In genomic region chrX:119605739-119606507, GRCh38 we compare ENCODE assay signal across 8 cellular contexts. TPM values are rescaled to one million over a fixed set of nuclear protein-coding genes. Genes with fewer than 3 reads are reported as not detected.
DNase-seq lines count a peak whose midpoint lies in the region; ATAC-seq and TF ChIP-seq lines count a peak whose summit lies in the region.

Gene NKRF (minus strand): TSS chrX:119606424.

- H3K27ac ChIP-seq in BLaER1 treated with 17β-estradiol and CSF1 and Interleukin-3, amounts not matched to agents 10 nM and 100 nM = peak within 1 kb of the TSS; percentile 71 to 95 (median 92); a peak in 21 of 22 replicates
- peak within 1 kb of the TSS; percentile 29 for H3K27ac ChIP-seq in endodermal cell (ENCODE audit: low read depth, low read length)

- peak within 1 kb of the TSS; percentile 66 to 82 (median 72) for H3K4me3 ChIP-seq in BLaER1 treated with 17β-estradiol and CSF1 and Interleukin-3, amounts not matched to agents 10 nM and 100 nM
- H3K4me3 ChIP-seq in endodermal cell (ENCODE audit: low read length) (peak within 1 kb of the TSS; percentile 85), mononuclear cell (ENCODE audit: low read length) (peak within 1 kb of the TSS; percentile 68)

- peaks cover 5 to 30% (median 14%) of the 10 kb centered on the region in 10 experiments; a peak in 16 of 20 replicates for H3K4me1 ChIP-seq in BLaER1 treated with 17β-estradiol and CSF1 and Interleukin-3, amounts not matched to agents 10 nM and 100 nM
- no peaks in the 10 kb centered on the region for H3K4me1 ChIP-seq in endodermal cell (ENCODE audit: control insufficient read depth, insufficient read depth, low read length)
- H3K4me1 ChIP-seq in mononuclear cell (ENCODE audit: insufficient read depth, low read length) = peaks cover 13% of the 10 kb centered on the region

- ATAC-seq in GM19351 (IDR thresholded peaks at IDR 0.05; ENCODE audit: unreplicated experiment) (peak; percentile 70), HG03520 (IDR thresholded peaks at IDR 0.05; ENCODE audit: unreplicated experiment) (peak; percentile 64)

- peaks cover 5% of the 10 kb centered on the region for H3K4me1 Mint-ChIP-seq in endodermal cell

- peaks cover 7% of the 10 kb centered on the region for H3K36me3 Mint-ChIP-seq in endodermal cell (ENCODE audit: low read depth)

- no peaks in the 10 kb centered on the region for H3K27me3 ChIP-seq in BLaER1 treated with 17β-estradiol and CSF1 and Interleukin-3, amounts not matched to agents 10 nM and 100 nM
- H3K27me3 ChIP-seq in endodermal cell (ENCODE audit: control insufficient read depth, insufficient read depth, low read length, poor library complexity, severe bottlenecking) (no peaks in the 10 kb centered on the region), mononuclear cell (ENCODE audit: insufficient read depth, low read length) (no peaks in the 10 kb centered on the region)

- H3K27me3 Mint-ChIP-seq in endodermal cell (ENCODE audit: insufficient read depth) = peaks cover 12% of the 10 kb centered on the region

- no peaks in the 10 kb centered on the region for H3K9me3 ChIP-seq in BLaER1 treated with 17β-estradiol and CSF1 and Interleukin-3, amounts not matched to agents 10 nM and 100 nM (replicated peaks in 1 of 11)
- H3K9me3 ChIP-seq in endodermal cell (ENCODE audit: control insufficient read depth, low read length) (no peaks in the 10 kb centered on the region), mononuclear cell (ENCODE audit: low read depth, low read length) (no peaks in the 10 kb centered on the region)

- peak within 1 kb of the TSS; percentile 85 to 96 (median 92) for H3K9ac ChIP-seq in BLaER1 treated with 17β-estradiol and CSF1 and Interleukin-3, amounts not matched to agents 10 nM and 100 nM
- H3K9ac ChIP-seq in endodermal cell (ENCODE audit: extremely low read depth, low read length, poor library complexity, severe bottlenecking) = peak within 1 kb of the TSS; percentile 63

- peak within 1 kb of the TSS; percentile 95 for H3K27ac Mint-ChIP-seq in endodermal cell

- peak within 1 kb of the TSS; percentile 82 for H3K4me3 Mint-ChIP-seq in endodermal cell

- H3K4me2 ChIP-seq in BLaER1 treated with 17β-estradiol and CSF1 and Interleukin-3, amounts not matched to agents 10 nM and 100 nM = peak within 1 kb of the TSS; percentile 55 to 88 (median 78)

- peaks cover 0 to 47% (median 39%) of the 10 kb centered on the region in 11 experiments; a peak in 18 of 22 replicates for H4K20me1 ChIP-seq in BLaER1 treated with 17β-estradiol and CSF1 and Interleukin-3, amounts not matched to agents 10 nM and 100 nM

- TF ChIP-seq CTCF in endodermal cell (conservative IDR thresholded peaks at IDR 0.05) = no peak

- H3K36me3 ChIP-seq in BLaER1 treated with 17β-estradiol and CSF1 and Interleukin-3, amounts not matched to agents 10 nM and 100 nM = peaks cover 0 to 19% (median 3%) of the 10 kb centered on the region in 11 experiments; a peak in 15 of 22 replicates
- H3K36me3 ChIP-seq in endodermal cell (ENCODE audit: control insufficient read depth, insufficient read depth, low read length) = no peaks in the 10 kb centered on the region

- WGBS in endodermal cell (ENCODE audit: insufficient coverage in 1 of 2, insufficient read length in 1 of 2), 2 experiments = 0% methylated on average over 6 to 63 of the region's 78 CpGs

- peak; percentile 93 for DNase-seq in NCI-H774 (lab: John Stamatoyannopoulos, UW)
- DNase-seq in activated CD8-positive, alpha-beta memory T cell treated with anti-CD3 and anti-CD28 coated beads, Interleukin-2, amount 50 U/mL, for 1 hour (ENCODE audit: extremely low read depth) = peak; percentile 84
- peak; percentile 94 for DNase-seq in endodermal cell
- peak; percentile 70 to 78 for DNase-seq in stimulated activated CD8-positive, alpha-beta memory T cell treated with anti-CD3 and anti-CD28 coated beads, Interleukin-4, amount 100 ng/mL, for 1 hour (ENCODE audit: low read depth in 2 of 2, low spot score in 1 of 2)

- peaks cover 67% of the 10 kb centered on the region for H3K9me3 Mint-ChIP-seq in endodermal cell

RNA-seq across cellular contexts. Expression of gene NKRF, which starts in this region (rescaled TPM):
- 10 to 100 TPM; 14.3 to 15.8 TPM for total RNA-seq in endodermal cell
- 14.2 TPM for polyA plus RNA-seq in endodermal cell (2013, experiment 1 of 2)
- polyA plus RNA-seq in endodermal cell (2013, experiment 2 of 2) = 14.3 TPM
- 11.8 TPM for total RNA-seq in mononuclear cell

Comparison
In these comparisons a context has a peak if more than half of its experiments do, and no peak if none do; other contexts are left out.
1. Peak in every context shown above with its lines: DNase-seq, ATAC-seq, H3K4me3 ChIP-seq and H3K27ac ChIP-seq.